Comparison of ENCODE assay signal across 8 cellular contexts in genomic region chrX:19799319-19800182, GRCh38.
DNase-seq lines count a peak whose midpoint lies in the region; ATAC-seq, FAIRE-seq and TF ChIP-seq lines count a peak whose summit lies in the region.

No MANE protein-coding gene starts in this region.

- peak overlapping the region; percentile 93 for H3K27ac Mint-ChIP-seq in T-helper 1 cell treated with Interleukin-12 subunit alpha and Interleukin-12 subunit beta and Interleukin-4 antibody, amounts not matched to agents 30 μg/mL and 1 μg/mL, for 36 hours
- peak overlapping the region; percentile 56 for H3K27ac Mint-ChIP-seq in dendritic cell treated with granulocyte-macrophage colony-stimulating factor and Interleukin-4, amounts not matched to agents 40 ng/mL and 50 ng/mL, for 4 days
- peak overlapping the region; percentile 60 for H3K27ac Mint-ChIP-seq in osteocyte (ENCODE audit: unreplicated experiment)

- intact Hi-C loops in dendritic cell treated with granulocyte-macrophage colony-stimulating factor and Interleukin-4, amounts not matched to agents 40 ng/mL and 50 ng/mL, for 4 days (cut with micrococcal nuclease), result no loop called here

- TF ChIP-seq CTCF in osteocyte (IDR thresholded peaks at IDR 0.05), result no peak
- TF ChIP-seq CTCF in omental fat pad (IDR thresholded peaks at IDR 0.05), result no peak

- no peak for TF ChIP-seq POLR2A in GM12892 (IDR thresholded peaks at IDR 0.05; ENCODE audit: low read depth, low read length)

- in situ Hi-C loops in ACHN (cut with HindIII; ENCODE audit: low pct_ligation_motif_present, low pct_unique_long_range_greater_than_20kb, low sequenced_read_pairs), result no loop called here

- peak overlapping the region; percentile 91 for H3K4me3 Mint-ChIP-seq in T-helper 1 cell treated with Interleukin-12 subunit alpha and Interleukin-12 subunit beta and Interleukin-4 antibody, amounts not matched to agents 30 μg/mL and 1 μg/mL, for 36 hours
- no peak overlapping the region for H3K4me3 Mint-ChIP-seq in dendritic cell treated with granulocyte-macrophage colony-stimulating factor and Interleukin-4, amounts not matched to agents 40 ng/mL and 50 ng/mL, for 4 days
- no peak overlapping the region for H3K4me3 Mint-ChIP-seq in osteocyte (ENCODE audit: unreplicated experiment)

- no peaks in the 10 kb centered on the region for H3K27me3 Mint-ChIP-seq in T-helper 1 cell treated with Interleukin-12 subunit alpha and Interleukin-12 subunit beta and Interleukin-4 antibody, amounts not matched to agents 30 μg/mL and 1 μg/mL, for 36 hours (ENCODE audit: low read depth)
- H3K27me3 Mint-ChIP-seq in dendritic cell treated with granulocyte-macrophage colony-stimulating factor and Interleukin-4, amounts not matched to agents 40 ng/mL and 50 ng/mL, for 4 days, result no peaks in the 10 kb centered on the region
- no peaks in the 10 kb centered on the region for H3K27me3 Mint-ChIP-seq in osteocyte (ENCODE audit: unreplicated experiment)

- H3K4me1 Mint-ChIP-seq in T-helper 1 cell treated with Interleukin-12 subunit alpha and Interleukin-12 subunit beta and Interleukin-4 antibody, amounts not matched to agents 30 μg/mL and 1 μg/mL, for 36 hours (ENCODE audit: low read depth), result peaks cover 63% of the 10 kb centered on the region
- H3K4me1 Mint-ChIP-seq in dendritic cell treated with granulocyte-macrophage colony-stimulating factor and Interleukin-4, amounts not matched to agents 40 ng/mL and 50 ng/mL, for 4 days (ENCODE audit: low read depth), result peaks cover 31% of the 10 kb centered on the region
- peaks cover 9% of the 10 kb centered on the region for H3K4me1 Mint-ChIP-seq in osteocyte (ENCODE audit: unreplicated experiment)

- DNase-seq in GM12892 (ENCODE audit: insufficient read length) (no peak), osteocyte (ENCODE audit: extremely low spot score, unreplicated experiment) (peak; percentile 56), putamen (ENCODE audit: low spot score) (no peak), ACHN (no peak), omental fat pad (ENCODE audit: low spot score) (no peak)

- peaks cover 23% of the 10 kb centered on the region for H3K36me3 Mint-ChIP-seq in T-helper 1 cell treated with Interleukin-12 subunit alpha and Interleukin-12 subunit beta and Interleukin-4 antibody, amounts not matched to agents 30 μg/mL and 1 μg/mL, for 36 hours (ENCODE audit: low read depth)
- H3K36me3 Mint-ChIP-seq in dendritic cell treated with granulocyte-macrophage colony-stimulating factor and Interleukin-4, amounts not matched to agents 40 ng/mL and 50 ng/mL, for 4 days (ENCODE audit: low read depth), result peaks cover 19% of the 10 kb centered on the region
- H3K36me3 Mint-ChIP-seq in osteocyte (ENCODE audit: unreplicated experiment), result no peaks in the 10 kb centered on the region

- ATAC-seq in SK-N-SH treated with all-trans-retinoic acid at 6 μM for 48 hours, result no peak
- ATAC-seq in omental fat pad (ENCODE audit: low FRiP score), result no peak

- peak; percentile 92 for FAIRE-seq in GM12892 (lab: Jason Lieb, UNC)

- H3K9me3 Mint-ChIP-seq in T-helper 1 cell treated with Interleukin-12 subunit alpha and Interleukin-12 subunit beta and Interleukin-4 antibody, amounts not matched to agents 30 μg/mL and 1 μg/mL, for 36 hours, result no peaks in the 10 kb centered on the region
- H3K9me3 Mint-ChIP-seq in dendritic cell treated with granulocyte-macrophage colony-stimulating factor and Interleukin-4, amounts not matched to agents 40 ng/mL and 50 ng/mL, for 4 days, result no peaks in the 10 kb centered on the region
- H3K9me3 Mint-ChIP-seq in osteocyte (ENCODE audit: unreplicated experiment), result peaks cover 10% of the 10 kb centered on the region

TF ChIP-seq in SK-N-SH treated with all-trans-retinoic acid at 6 μM for 48 hours, 23 proteins besides CTCF, POLR2A, EP300 and RAD21:
- no peak for TF ChIP-seq ZNF8 (CRISPR knock-in tag; IDR thresholded peaks at IDR 0.05)
- TF ChIP-seq ISL1 (CRISPR knock-in tag; IDR thresholded peaks at IDR 0.05), result no peak
- no peak for TF ChIP-seq RARB (CRISPR knock-in tag; IDR thresholded peaks at IDR 0.05)
- no peak for TF ChIP-seq ARNTL (CRISPR knock-in tag; IDR thresholded peaks at IDR 0.05; ENCODE audit: borderline replicate concordance, low read depth)
- no peak for TF ChIP-seq CREB5 (CRISPR knock-in tag; IDR thresholded peaks at IDR 0.05; ENCODE audit: low read depth)
- no peak for TF ChIP-seq GLIS3 (CRISPR knock-in tag; IDR thresholded peaks at IDR 0.05)
- TF ChIP-seq CSRNP3 (CRISPR knock-in tag; IDR thresholded peaks at IDR 0.05), result no peak
- no peak for TF ChIP-seq PPARA (CRISPR knock-in tag; IDR thresholded peaks at IDR 0.05; ENCODE audit: borderline replicate concordance)
- no peak for TF ChIP-seq ESRRG (CRISPR knock-in tag; IDR thresholded peaks at IDR 0.05)
- no peak for TF ChIP-seq ZNF70 (CRISPR knock-in tag; IDR thresholded peaks at IDR 0.05)
- no peak for TF ChIP-seq ZNF565 (CRISPR knock-in tag; conservative IDR thresholded peaks at IDR 0.05; ENCODE audit: low read depth)
- no peak for TF ChIP-seq POU6F1 (CRISPR knock-in tag; IDR thresholded peaks at IDR 0.05; ENCODE audit: borderline replicate concordance, low read depth)
- no peak for TF ChIP-seq OSR1 (CRISPR knock-in tag; IDR thresholded peaks at IDR 0.05)
- TF ChIP-seq TSHZ2 (CRISPR knock-in tag; IDR thresholded peaks at IDR 0.05), result no peak
- no peak for TF ChIP-seq TCF4 (CRISPR knock-in tag; IDR thresholded peaks at IDR 0.05; ENCODE audit: borderline replicate concordance)
- no peak for TF ChIP-seq ZFP3 (CRISPR knock-in tag; IDR thresholded peaks at IDR 0.05)
- no peak for TF ChIP-seq SNAI2 (CRISPR knock-in tag; IDR thresholded peaks at IDR 0.05)
